12 cellular contexts compared by ENCODE assay signal in genomic region chr4:144288011-144288903, GRCh38.
A peak's percentile ranks its signal among the peaks of the same experiment; 100 is the strongest.
DNase-seq lines count a peak whose midpoint lies in the region; ATAC-seq, FAIRE-seq and TF ChIP-seq lines count a peak whose summit lies in the region.
"Had no signal": no experiment of that assay in that cellular context is flagged by ENCODE, and none has a peak within 500 bp of the region (broad histone marks: within the 10 kb centered on the region; RNA-seq: fewer than 3 reads in every experiment).

No MANE protein-coding gene starts in this region.

- H3K4me3 ChIP-seq in HepG2 (replicated peaks in 1 of 3; ENCODE audit: insufficient read depth in 1 of 3, low read depth in 2 of 3, low read length in 3 of 3) (no peak overlapping the region), right lobe of liver (no peak overlapping the region), HAP-1 (no peak overlapping the region)
- H3K4me3 ChIP-seq: hepatocyte had no signal

- no peak for FAIRE-seq in HepG2 (lab: Jason Lieb, UNC)
- FAIRE-seq: TTC549 had no signal

- no peak for ATAC-seq in HepG2
- no peak for ATAC-seq in right lobe of liver
- ATAC-seq in HG02678 (IDR thresholded peaks at IDR 0.05; ENCODE audit: unreplicated experiment) = peak; percentile 60
- peak; percentile 66 for ATAC-seq in HG03571 (IDR thresholded peaks at IDR 0.05; ENCODE audit: unreplicated experiment)
- ATAC-seq in HG02970 (IDR thresholded peaks at IDR 0.05; ENCODE audit: low FRiP score, unreplicated experiment) = no peak
- ATAC-seq: HCT116 had no signal

- H3K79me2 ChIP-seq in HepG2 (ENCODE audit: insufficient read depth, low read length) = no peaks in the 10 kb centered on the region
- H3K79me2 ChIP-seq: hepatocyte had no signal

- TF ChIP-seq EP300 in HepG2 (IDR thresholded peaks at IDR 0.05; ENCODE audit: low read depth in 2 of 2, low read length in 2 of 2) (no peak), HepG2 (CRISPR knock-in tag; IDR thresholded peaks at IDR 0.05; ENCODE audit: borderline replicate concordance) (no peak)

- no peak overlapping the region for H2AFZ ChIP-seq in HepG2 (ENCODE audit: low read length)
- H2AFZ ChIP-seq: hepatocyte had no signal

- H3K27me3 ChIP-seq in HepG2 (ENCODE audit: control insufficient read depth in 1 of 2, insufficient read depth in 2 of 2, low read length in 2 of 2) (no peaks in the 10 kb centered on the region), right lobe of liver (peaks cover 0 to 3% of the 10 kb centered on the region in 2 donors), HAP-1 (ENCODE audit: low read depth) (no peaks in the 10 kb centered on the region)
- H3K27me3 ChIP-seq: hepatocyte had no signal

- no peak overlapping the region for H3K4me2 ChIP-seq in HepG2 (ENCODE audit: low read depth, low read length)
- H3K4me2 ChIP-seq: hepatocyte had no signal

- no peak for TF ChIP-seq CTCF in HepG2 (CRISPR knock-in tag; IDR thresholded peaks at IDR 0.05)
- TF ChIP-seq CTCF in right lobe of liver (IDR thresholded peaks at IDR 0.05) = no peak

- TF ChIP-seq RAD21 in HepG2 (CRISPR knock-in tag; IDR thresholded peaks at IDR 0.05) = no peak

- CTCF ChIA-PET in HepG2 (lab: Yijun Ruan, JAX; ENCODE audit: low intra/inter-chr PET ratio, low total read pairs) = no interaction called here

- BruUV-seq in HepG2 (replicated peaks; lab: Mats Ljungman, UMichigan) = no TSS peak

- no peaks in the 10 kb centered on the region for H4K20me1 ChIP-seq in HepG2 (ENCODE audit: insufficient read depth, low read length)

- H3K9me3 ChIP-seq in HepG2 (ENCODE audit: low read length) (no peaks in the 10 kb centered on the region), right lobe of liver (no peaks in the 10 kb centered on the region), HAP-1 (no peaks in the 10 kb centered on the region)

- 26% methylated on average over 6 of the region's 6 CpGs for WGBS in HepG2 (ENCODE audit: low lambda C conversion rate)
- 61% methylated on average over 4 of the region's 6 CpGs for WGBS in right lobe of liver (ENCODE audit: insufficient coverage, low coverage, low lambda C conversion rate, missing lambda C conversion rate)

- in situ Hi-C loops in HepG2 (cut with HindIII; ENCODE audit: extremely low pct_ligation_motif_present, low pct_unique_long_range_greater_than_20kb) (no loop called here), HAP-1 (cut with MboI; ENCODE audit: low sequenced_read_pairs) (no loop called here)

- POLR2A ChIA-PET in HepG2 (lab: Yijun Ruan, JAX) = no interaction called here

- H3K27ac ChIP-seq in HepG2 (ENCODE audit: extremely low read length, insufficient read depth, low read length) = no peak overlapping the region
- no peak overlapping the region for H3K27ac ChIP-seq in right lobe of liver
- H3K27ac ChIP-seq: hepatocyte had no signal

- no peaks in the 10 kb centered on the region for H3K4me1 ChIP-seq in HepG2 (ENCODE audit: insufficient read depth, low read length)
- no peaks in the 10 kb centered on the region for H3K4me1 ChIP-seq in right lobe of liver
- H3K4me1 ChIP-seq in HAP-1 = no peaks in the 10 kb centered on the region

- DNase-seq in HepG2 (ENCODE audit: low spot score) (no peak), right lobe of liver (no peak), A172 (ENCODE audit: low spot score) (no peak), HAP-1 (ENCODE audit: low spot score in 2 of 2) (no peak)
- DNase-seq in activated CD4-positive, CD25-positive, alpha-beta regulatory T cell (lab: John Stamatoyannopoulos, UW) = no peak
- DNase-seq: stimulated activated naive CD4-positive, alpha-beta T cell had no signal

- H3K9ac ChIP-seq in HepG2 (ENCODE audit: insufficient read depth, low read depth, low read length) = no peak overlapping the region

- intact Hi-C loops in HepG2 (cut with micrococcal nuclease; ENCODE audit: unreplicated experiment) (no loop called here), right lobe of liver (cut with DNase I) (no loop called here)

- no peak for TF ChIP-seq POLR2A in HepG2 (IDR thresholded peaks at IDR 0.05; ENCODE audit: insufficient read depth in 1 of 2, low read depth in 2 of 2, low read length in 2 of 2)
- TF ChIP-seq POLR2A in right lobe of liver (IDR thresholded peaks at IDR 0.05) = no peak

- no peaks in the 10 kb centered on the region for H3K36me3 ChIP-seq in HepG2 (replicated peaks in 1 of 2; ENCODE audit: control insufficient read depth in 1 of 2, insufficient read depth in 2 of 2, low read length in 2 of 2)
- H3K36me3 ChIP-seq in right lobe of liver = no peaks in the 10 kb centered on the region
- H3K36me3 ChIP-seq in HAP-1 (replicated peaks) = no peaks in the 10 kb centered on the region

TF ChIP-seq in HepG2, 621 proteins besides CTCF, POLR2A, EP300 and RAD21:
- TF ChIP-seq HNRNPUL1 (IDR thresholded peaks at IDR 0.05; ENCODE audit: low read depth, low read length) (no peak), MAFK (conservative IDR thresholded peaks at IDR 0.05 in 1 of 2, IDR thresholded peaks at IDR 0.05 in 1 of 2; ENCODE audit: low read length in 2 of 2) (peak; percentile 72 to 77), ZFY (CRISPR knock-in tag; IDR thresholded peaks at IDR 0.05) (no peak), ZBTB8A (CRISPR knock-in tag; IDR thresholded peaks at IDR 0.05; ENCODE audit: borderline replicate concordance, low read depth) (no peak), MAFF (IDR thresholded peaks at IDR 0.05; ENCODE audit: low read depth, low read length) (peak; percentile 52; the same call in 1 of the 2 replicates)
TF ChIP-seq in HepG2: peak in this region for 2.

Comparison
In these comparisons a context has a peak if more than half of its experiments do, and no peak if none do; other contexts are left out.
1. ATAC-seq: peak in HG02678 (single experiment) and HG03571 (single experiment); none in HepG2 (single experiment), right lobe of liver (0 of 4) and HG02970 (single experiment).